14 cellular contexts compared by ENCODE assay signal in the genomic region with DNA sequence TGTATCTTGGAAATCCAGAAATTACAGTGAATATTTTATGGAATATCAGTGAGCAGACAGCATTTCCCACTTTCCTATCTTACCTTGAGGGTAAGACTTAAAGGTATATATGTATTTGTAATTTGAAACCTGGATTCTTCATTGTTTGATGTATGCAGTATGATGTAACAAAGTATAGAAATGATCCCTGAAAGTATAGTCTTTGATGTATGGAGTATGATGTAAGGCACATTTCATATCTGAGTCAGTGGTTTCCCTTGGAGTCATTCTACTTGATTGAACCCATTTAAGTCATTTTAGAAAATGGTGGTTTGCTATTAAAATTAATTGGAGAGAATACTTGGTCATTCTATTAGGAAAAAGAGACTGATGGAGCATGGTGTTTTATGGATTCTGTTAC. TPM values are rescaled to one million over a fixed set of nuclear protein-coding genes. Genes with fewer than 3 reads are reported as not detected.
DNase-seq lines count a peak whose midpoint lies in the region; ATAC-seq and TF ChIP-seq lines count a peak whose summit lies in the region.
"Had no signal": no experiment of that assay in that cellular context is flagged by ENCODE, and none has a peak within 500 bp of the region (broad histone marks: within the 10 kb centered on the region; RNA-seq: fewer than 3 reads in every experiment).

No MANE protein-coding gene starts in this region.

- H3K36me3 Mint-ChIP-seq in activated naive CD8-positive, alpha-beta T cell = peaks cover 23% of the 10 kb centered on the region

- H3K9ac ChIP-seq in Loucy (ENCODE audit: low read depth, low read length, poor library complexity, severe bottlenecking) = peak overlapping the region; percentile 77
- H3K9ac ChIP-seq in skeletal muscle tissue (ENCODE audit: low read depth in 1 of 3, low read length in 3 of 3) = no peak overlapping the region

- H3K9me3 Mint-ChIP-seq in activated naive CD8-positive, alpha-beta T cell (ENCODE audit: low read depth) = no peaks in the 10 kb centered on the region

- peak overlapping the region; percentile 92 for H3K27ac Mint-ChIP-seq in activated naive CD8-positive, alpha-beta T cell

- H3K4me1 ChIP-seq in Loucy (ENCODE audit: insufficient read depth, low read length, poor library complexity, severe bottlenecking) = peaks cover 72% of the 10 kb centered on the region
- peaks cover 3 to 16% (median 10%) of the 10 kb centered on the region in 3 donors for H3K4me1 ChIP-seq in skeletal muscle tissue (ENCODE audit: control insufficient read depth in 3 of 3, insufficient read depth in 3 of 3, low read length in 3 of 3)

- TF ChIP-seq CTCF in Loucy (conservative IDR thresholded peaks at IDR 0.05; ENCODE audit: low read length) = no peak

- no peaks in the 10 kb centered on the region for H3K9me2 ChIP-seq in Loucy (replicated peaks; ENCODE audit: low read depth, low read length)

- peak overlapping the region; percentile 55 for H3K4me3 Mint-ChIP-seq in activated naive CD8-positive, alpha-beta T cell

- DNase-seq in activated CD4-positive, CD25-positive, alpha-beta regulatory T cell (lab: John Stamatoyannopoulos, UW) = no peak
- DNase-seq in AML-193 (lab: John Stamatoyannopoulos, UW) (no peak), GM19238 (ENCODE audit: insufficient read length, low spot score) (no peak), NCI-H2029 treated with DMSO at 0.1 percent for 48 hours (lab: John Stamatoyannopoulos, UW) (no peak)
- DNase-seq: activated CD4-positive, alpha-beta T cell treated with anti-CD3 and anti-CD28 coated beads, Interleukin-2, amount 50 U/mL, for 1 hour; adrenal gland; KG1; NCI-H2107; occipital lobe; thyroid gland had no signal

- peaks cover 13% of the 10 kb centered on the region; the same call in 1 of the 2 replicates for H3F3A ChIP-seq in Loucy (ENCODE audit: low read depth)

- peak overlapping the region; percentile 72 for H3K4me2 ChIP-seq in Loucy (ENCODE audit: low read depth, low read length, poor library complexity, severe bottlenecking)

- H2AFZ ChIP-seq in Loucy (ENCODE audit: low read length) = no peak overlapping the region

- H3K36me3 ChIP-seq in Loucy (ENCODE audit: insufficient read depth, low read length) (no peaks in the 10 kb centered on the region), skeletal muscle tissue (ENCODE audit: control insufficient read depth in 3 of 3, insufficient read depth in 3 of 3, low read length in 3 of 3) (peaks cover 11 to 36% (median 28%) of the 10 kb centered on the region in 3 donors)

- ATAC-seq in activated CD4-positive, CD25-positive, alpha-beta regulatory T cell treated with anti-CD3 and anti-CD28 coated beads, Interleukin-2, amount 50 U/mL, for 24 hours = peak; percentile 23 to 46

- H3K27me3 ChIP-seq in Loucy (ENCODE audit: insufficient read depth, low read length, poor library complexity, severe bottlenecking) (no peaks in the 10 kb centered on the region), skeletal muscle tissue (ENCODE audit: control insufficient read depth in 3 of 3, insufficient read depth in 3 of 3, low read length in 3 of 3) (no peaks in the 10 kb centered on the region)
- H3K27me3 ChIP-seq: adrenal gland, thyroid gland had no signal

- no peaks in the 10 kb centered on the region for H3K9me3 ChIP-seq in Loucy (ENCODE audit: insufficient read depth, low read depth, low read length)
- no peaks in the 10 kb centered on the region for H3K9me3 ChIP-seq in skeletal muscle tissue (ENCODE audit: control insufficient read depth in 3 of 3, low read length in 3 of 3)
- H3K9me3 ChIP-seq: adrenal gland, thyroid gland had no signal

- peak overlapping the region; percentile 52 for H3K4me3 ChIP-seq in Loucy (ENCODE audit: low read length, poor library complexity, severe bottlenecking)
- H3K4me3 ChIP-seq in skeletal muscle tissue (ENCODE audit: low read length in 3 of 3) = no peak overlapping the region
- H3K4me3 ChIP-seq: adrenal gland, thyroid gland had no signal

- peak overlapping the region; percentile 86 for H3K27ac ChIP-seq in skeletal muscle tissue (ENCODE audit: low read depth, low read length)

- no peaks in the 10 kb centered on the region for H4K20me1 ChIP-seq in Loucy (ENCODE audit: insufficient read depth, low read length, poor library complexity, severe bottlenecking)

- H3K4me1 Mint-ChIP-seq in activated naive CD8-positive, alpha-beta T cell (ENCODE audit: low read depth) = peaks cover 83% of the 10 kb centered on the region

- peaks cover 10% of the 10 kb centered on the region; the same call in 1 of the 2 replicates for H3K79me2 ChIP-seq in Loucy (ENCODE audit: insufficient read depth, low read length)

- H3K27me3 Mint-ChIP-seq in activated naive CD8-positive, alpha-beta T cell = no peaks in the 10 kb centered on the region

RNA-seq across cellular contexts. Expression of a gene that starts 10.1 kb away (rescaled TPM):
- 49.6 TPM for total RNA-seq in skeletal muscle tissue

RNA-seq across cellular contexts. Expression of a gene that starts 33.0 kb away (rescaled TPM):
- total RNA-seq in skeletal muscle tissue = 1.0 TPM

RNA-seq across cellular contexts. Expression of a gene that starts 33.4 kb away (rescaled TPM):
- total RNA-seq in skeletal muscle tissue = 1.6 TPM
